ENCODE assay signal across 16 cellular contexts in the genomic region with DNA sequence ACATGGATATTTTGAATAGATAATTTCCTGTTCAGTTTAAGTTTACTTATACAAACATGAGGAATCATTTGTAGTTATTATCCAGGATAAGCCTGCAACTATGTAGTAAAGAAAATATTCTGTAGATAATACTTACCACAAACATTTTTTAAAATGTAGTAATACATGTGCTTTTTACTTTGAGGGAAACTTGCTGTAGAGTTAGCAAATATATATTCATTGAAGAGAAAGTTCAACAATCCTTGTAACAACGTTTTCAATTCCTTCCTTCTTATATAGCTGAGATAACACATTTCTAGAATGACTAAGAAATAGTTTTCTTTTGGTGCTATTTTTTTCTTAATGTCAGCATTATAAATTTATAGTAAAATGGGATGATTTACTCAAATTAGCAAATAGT.
A peak's percentile ranks its signal among the peaks of the same experiment; 100 is the strongest.
DNase-seq lines count a peak whose midpoint lies in the region; ATAC-seq and TF ChIP-seq lines count a peak whose summit lies in the region.
"Had no signal": no experiment of that assay in that cellular context is flagged by ENCODE, and none has a peak within 500 bp of the region (broad histone marks: within the 10 kb centered on the region; RNA-seq: fewer than 3 reads in every experiment).

No MANE protein-coding gene starts in this region.

- peaks cover 6% of the 10 kb centered on the region for H3F3A ChIP-seq in SK-N-SH (replicated peaks; ENCODE audit: insufficient read depth)

- no peak overlapping the region; the same call in 1 of the 2 replicates for H3K9ac ChIP-seq in SK-N-SH
- H3K9ac ChIP-seq in Karpas-422 (ENCODE audit: low read length) = no peak overlapping the region

- no peaks in the 10 kb centered on the region for H3K27me3 ChIP-seq in SK-N-SH (ENCODE audit: insufficient read depth)
- no peaks in the 10 kb centered on the region for H3K27me3 ChIP-seq in Karpas-422 (ENCODE audit: low read length)

- no peak for DNase-seq in SK-N-SH
- DNase-seq in chondrocyte (ENCODE audit: low spot score) = no peak
- DNase-seq in iris pigment epithelial cell (ENCODE audit: low read depth) = peak; percentile 42
- DNase-seq in NCI-H1436 treated with DMSO at 0.1 percent for 48 hours (lab: John Stamatoyannopoulos, UW) = no peak
- DNase-seq in Karpas-422 = no peak
- no peak for DNase-seq in amniotic stem cell (lab: John Stamatoyannopoulos, UW)
- DNase-seq: NCI-H1092, NCI-H1694 treated with DMSO at 0.1 percent for 48 hours, NCI-H446 treated with DMSO at 0.1 percent for 48 hours, NCI-H748 treated with DMSO at 0.1 percent for 48 hours, PC-3 had no signal

- no peaks in the 10 kb centered on the region; a peak in 2 of 4 replicates for H3K4me1 ChIP-seq in SK-N-SH (ENCODE audit: control insufficient read depth in 1 of 2, insufficient read depth in 2 of 2, low read depth in 1 of 2, low read length in 1 of 2)
- H3K4me1 ChIP-seq in Karpas-422 (ENCODE audit: low read length) = no peaks in the 10 kb centered on the region

- H3K4me1 Mint-ChIP-seq in chondrocyte (ENCODE audit: low read depth) = peaks cover 27% of the 10 kb centered on the region

- ATAC-seq in SK-N-SH treated with all-trans-retinoic acid at 6 μM for 48 hours = no peak
- ATAC-seq in GM21515 (IDR thresholded peaks at IDR 0.05; ENCODE audit: unreplicated experiment) = no peak
- ATAC-seq: HCT116, PC-3 had no signal

- H3K27ac ChIP-seq in SK-N-SH (ENCODE audit: low read depth in 2 of 2, low read length in 1 of 2) (peak overlapping the region in 1 of 2 experiments; percentile 41; a peak in 2 of 4 replicates), Karpas-422 (ENCODE audit: low read length) (no peak overlapping the region)
- H3K27ac ChIP-seq: 22Rv1, C4-2B had no signal

- H3K9me3 Mint-ChIP-seq in chondrocyte (ENCODE audit: low read depth) = peaks cover 3% of the 10 kb centered on the region

- H3K36me3 Mint-ChIP-seq in chondrocyte (ENCODE audit: low read depth) = no peaks in the 10 kb centered on the region

- H3K4me3 Mint-ChIP-seq in chondrocyte (ENCODE audit: unreplicated experiment) = no peak overlapping the region

- H3K4me2 ChIP-seq in SK-N-SH (no peak overlapping the region), Karpas-422 (ENCODE audit: low read depth, low read length, poor library complexity, severe bottlenecking) (no peak overlapping the region)

- H3K36me3 ChIP-seq in SK-N-SH (replicated peaks in 1 of 2; ENCODE audit: control insufficient read depth in 1 of 2, insufficient read depth in 2 of 2, low read length in 1 of 2) (no peaks in the 10 kb centered on the region), Karpas-422 (ENCODE audit: insufficient read depth, low read length) (no peaks in the 10 kb centered on the region)

- H3K27ac Mint-ChIP-seq in chondrocyte (ENCODE audit: unreplicated experiment) = peak overlapping the region; percentile 12

- no peaks in the 10 kb centered on the region for H3K27me3 Mint-ChIP-seq in chondrocyte (ENCODE audit: low read depth)

- H4K20me1 ChIP-seq in SK-N-SH (ENCODE audit: insufficient read depth) (no peaks in the 10 kb centered on the region), Karpas-422 (ENCODE audit: insufficient read depth, low read depth, low read length) (no peaks in the 10 kb centered on the region)

- H3K9me3 ChIP-seq in SK-N-SH (no peaks in the 10 kb centered on the region), Karpas-422 (ENCODE audit: low read length) (peaks cover 16% of the 10 kb centered on the region)

- POLR2A ChIA-PET in SK-N-SH (lab: Yijun Ruan, JAX) = no interaction called here

- no peak for TF ChIP-seq EP300 in SK-N-SH (IDR thresholded peaks at IDR 0.05; ENCODE audit: borderline replicate concordance in 1 of 2, low read depth in 1 of 2, low read length in 1 of 2)

- TF ChIP-seq RAD21 in SK-N-SH (IDR thresholded peaks at IDR 0.05; ENCODE audit: low read length) = no peak

- 51% methylated on average over 1 of the region's 1 CpG for WGBS in SK-N-SH (ENCODE audit: low lambda C conversion rate)

- TF ChIP-seq CTCF in SK-N-SH (IDR thresholded peaks at IDR 0.05) (no peak), chondrocyte (IDR thresholded peaks at IDR 0.05) (no peak)

- no peak overlapping the region for H3K4me3 ChIP-seq in SK-N-SH (ENCODE audit: low read depth in 2 of 2, low read length in 1 of 2)
- no peak overlapping the region for H3K4me3 ChIP-seq in Karpas-422 (ENCODE audit: low read length)

- H3K79me2 ChIP-seq in SK-N-SH (ENCODE audit: insufficient read depth) (no peaks in the 10 kb centered on the region), Karpas-422 (ENCODE audit: low read length) (no peaks in the 10 kb centered on the region)

- no peaks in the 10 kb centered on the region for H3K9me2 ChIP-seq in SK-N-SH
- no peaks in the 10 kb centered on the region for H3K9me2 ChIP-seq in Karpas-422 (replicated peaks; ENCODE audit: insufficient read depth, low read length)

- H2AFZ ChIP-seq in SK-N-SH (ENCODE audit: low read depth) = peak overlapping the region; percentile 27; the same call in 1 of the 2 replicates
- no peak overlapping the region for H2AFZ ChIP-seq in Karpas-422 (ENCODE audit: low read length)

- CTCF ChIA-PET in SK-N-SH (lab: Yijun Ruan, JAX) = no interaction called here

TF ChIP-seq in SK-N-SH, 30 proteins besides CTCF, POLR2A, EP300 and RAD21:
- TF ChIP-seq RCOR1 (IDR thresholded peaks at IDR 0.05; ENCODE audit: low read length) = no peak
- TF ChIP-seq NRF1 (IDR thresholded peaks at IDR 0.05; ENCODE audit: low read depth, low read length) = no peak
- TF ChIP-seq RXRA (IDR thresholded peaks at IDR 0.05; ENCODE audit: borderline replicate concordance, low read depth) = no peak

TF ChIP-seq in SK-N-SH treated with all-trans-retinoic acid at 6 μM for 48 hours, 23 proteins besides CTCF, POLR2A, EP300 and RAD21:
- TF ChIP-seq RARB (CRISPR knock-in tag; IDR thresholded peaks at IDR 0.05) (no peak), CSRNP3 (CRISPR knock-in tag; IDR thresholded peaks at IDR 0.05) (no peak), ZC3H10 (CRISPR knock-in tag; IDR thresholded peaks at IDR 0.05) (no peak), BACH2 (CRISPR knock-in tag; IDR thresholded peaks at IDR 0.05; ENCODE audit: borderline replicate concordance) (no peak), ARNTL (CRISPR knock-in tag; IDR thresholded peaks at IDR 0.05; ENCODE audit: borderline replicate concordance, low read depth) (no peak)
